In the genomic region with DNA sequence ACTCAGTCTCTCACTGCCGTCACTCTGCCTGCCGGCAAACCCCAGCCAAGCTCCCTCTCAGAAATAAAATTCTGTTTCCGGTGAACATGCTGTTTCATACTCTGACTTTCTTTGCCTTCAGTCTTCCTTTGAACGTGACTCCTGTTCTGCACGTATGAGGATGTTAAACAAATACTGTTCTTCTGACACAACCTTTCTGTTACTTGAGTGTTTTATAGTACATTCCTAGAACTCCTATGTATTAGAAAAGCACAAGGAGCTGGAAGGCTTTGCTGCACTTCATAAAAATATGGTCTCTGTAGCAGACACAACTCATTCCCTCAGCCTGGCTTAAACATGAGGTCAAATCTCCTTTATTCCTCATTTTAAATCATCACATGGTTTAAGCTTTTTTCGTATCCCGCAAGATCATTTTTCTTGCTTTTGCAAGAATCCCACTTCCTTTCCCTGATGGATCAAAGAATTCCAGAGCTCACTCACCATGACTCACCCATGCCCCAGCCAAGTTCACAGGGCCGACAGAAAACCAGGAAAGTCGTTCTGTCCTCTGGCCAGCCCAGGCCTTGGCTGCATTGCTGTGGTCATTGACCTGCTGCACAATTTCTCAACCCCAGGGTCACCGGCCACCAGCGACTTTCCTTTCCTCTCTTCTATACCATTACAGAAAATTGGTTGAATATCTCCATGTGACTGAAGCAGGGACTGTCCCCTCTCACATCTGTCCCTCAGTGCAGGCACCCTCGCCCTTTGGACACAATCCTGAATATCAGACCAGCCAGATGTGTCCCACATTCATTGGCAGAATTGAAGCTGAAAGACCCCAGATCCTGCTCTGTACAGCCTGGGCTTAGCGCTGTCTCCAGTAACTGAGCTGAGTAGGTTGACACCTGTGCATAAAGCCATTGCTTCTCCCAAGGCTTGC, we compare ENCODE assay signal across 8 cellular contexts.
DNase-seq lines count a peak whose midpoint lies in the region; ATAC-seq and TF ChIP-seq lines count a peak whose summit lies in the region.

No MANE protein-coding gene starts in this region.

- peaks cover 43% of the 10 kb centered on the region for H3K4me1 ChIP-seq in osteoblast (ENCODE audit: insufficient read depth, low read length)

- H3K27ac ChIP-seq in osteoblast (ENCODE audit: low read depth, low read length): peak overlapping the region; percentile 98

- H3K36me3 ChIP-seq in osteoblast (ENCODE audit: insufficient read depth, low read length): no peaks in the 10 kb centered on the region

- DNase-seq in AG10803 (ENCODE audit: low read depth) (peak; percentile 99), foreskin fibroblast (peak; percentile 94 to 96), osteoblast (ENCODE audit: insufficient read length, low spot score, missing footprints) (peak; percentile 87), NCI-H1417 treated with DMSO at 0.1 percent for 48 hours (lab: John Stamatoyannopoulos, UW) (no peak), GM13976 (ENCODE audit: low spot score) (no peak)

- no peaks in the 10 kb centered on the region for H3K9me3 ChIP-seq in osteoblast (ENCODE audit: low read depth, low read length)

- peak overlapping the region; percentile 33; the same call in 1 of the 2 replicates for H3K4me3 ChIP-seq in AG10803 (ENCODE audit: low read length)
- H3K4me3 ChIP-seq in foreskin fibroblast (ENCODE audit: low read depth in 1 of 2, low read length in 2 of 2): no peak overlapping the region
- peak overlapping the region; percentile 57 for H3K4me3 ChIP-seq in osteoblast (ENCODE audit: insufficient read depth, low read length)

- in situ Hi-C loops in GM13976 (cut with MboI; ENCODE audit: low sequenced_read_pairs, unreplicated experiment): no loop called here

- TF ChIP-seq CTCF in AG10803 (conservative IDR thresholded peaks at IDR 0.05; ENCODE audit: low read length) (no peak), foreskin fibroblast (IDR thresholded peaks at IDR 0.05; ENCODE audit: low read depth, low read length) (no peak), osteoblast (IDR thresholded peaks at IDR 0.05; ENCODE audit: extremely low read depth, low read depth, low read length) (no peak), GM13976 (IDR thresholded peaks at IDR 0.05; ENCODE audit: borderline replicate concordance, control extremely low read depth, extremely low read depth, insufficient read depth, missing control alignments) (no peak)

- H3K4me2 ChIP-seq in osteoblast (ENCODE audit: insufficient read depth, low read length): peak overlapping the region; percentile 87

- H3K79me2 ChIP-seq in osteoblast (ENCODE audit: insufficient read depth, low read length): no peaks in the 10 kb centered on the region

- H4K20me1 ChIP-seq in osteoblast (ENCODE audit: insufficient read depth, low read length): no peaks in the 10 kb centered on the region

- ATAC-seq in SK-N-SH treated with all-trans-retinoic acid at 6 μM for 48 hours (peak; percentile 87), GM21717 (IDR thresholded peaks at IDR 0.05; ENCODE audit: unreplicated experiment) (no peak), HG03432 (IDR thresholded peaks at IDR 0.05; ENCODE audit: unreplicated experiment) (no peak)

- H3K27me3 ChIP-seq in osteoblast (ENCODE audit: insufficient read depth, low read length): no peaks in the 10 kb centered on the region

- H2AFZ ChIP-seq in osteoblast (ENCODE audit: low read length): peak overlapping the region; percentile 55

TF ChIP-seq in SK-N-SH treated with all-trans-retinoic acid at 6 μM for 48 hours, 23 proteins besides CTCF, POLR2A, EP300 and RAD21:
- TF ChIP-seq ZFP3 (CRISPR knock-in tag; IDR thresholded peaks at IDR 0.05): peak; percentile 51; the same call in 1 of the 2 replicates
- TF ChIP-seq PPARA (CRISPR knock-in tag; IDR thresholded peaks at IDR 0.05; ENCODE audit: borderline replicate concordance): no peak
- peak; percentile 84 for TF ChIP-seq ZC3H10 (CRISPR knock-in tag; IDR thresholded peaks at IDR 0.05)
- peak; percentile 92 for TF ChIP-seq OSR1 (CRISPR knock-in tag; IDR thresholded peaks at IDR 0.05)
- no peak for TF ChIP-seq CSDC2 (CRISPR knock-in tag; IDR thresholded peaks at IDR 0.05)
- no peak for TF ChIP-seq BACH2 (CRISPR knock-in tag; IDR thresholded peaks at IDR 0.05; ENCODE audit: borderline replicate concordance)
- TF ChIP-seq ISL1 (CRISPR knock-in tag; IDR thresholded peaks at IDR 0.05): peak; percentile 61
- TF ChIP-seq RARB (CRISPR knock-in tag; IDR thresholded peaks at IDR 0.05): 0 out of 2 replicates have a peak, but pooled peaks have one; percentile 46
- peak; percentile 85 for TF ChIP-seq TOX (CRISPR knock-in tag; IDR thresholded peaks at IDR 0.05; ENCODE audit: borderline replicate concordance)

Comparison
In these comparisons a context has a peak if more than half of its experiments do, and no peak if none do; other contexts are left out.
1. DNase-seq: peak in AG10803 (single experiment), foreskin fibroblast (2 of 2) and osteoblast (single experiment); none in NCI-H1417 treated with DMSO at 0.1 percent for 48 hours (single experiment) and GM13976 (single experiment).
2. H3K4me3 ChIP-seq: peak in AG10803 (single experiment) and osteoblast (single experiment); none in foreskin fibroblast (0 of 2).